ENCODE assay signal across 26 cellular contexts in genomic region chr16:80792031-80792430, GRCh38.
"Had no signal": no experiment of that assay in that cellular context is flagged by ENCODE, and none has a peak within 500 bp of the region (broad histone marks: within the 10 kb centered on the region; RNA-seq: fewer than 3 reads in every experiment).

No MANE protein-coding gene starts in this region.

- H3K27ac ChIP-seq: SK-N-MC, VCaP had no signal

- H3K4me3 ChIP-seq: K562, SK-N-MC had no signal

- H3K4me3 Mint-ChIP-seq: activated CD4-positive, alpha-beta memory T cell treated with anti-CD3 and anti-CD28 coated beads for 36 hours; activated CD4-positive, alpha-beta T cell treated with anti-CD3 and anti-CD28 coated beads, Interleukin-2, amount 10 ng/mL, durations not matched to agents 7 days and 5 days; activated naive CD4-positive, alpha-beta T cell treated with anti-CD3 and anti-CD28 coated beads for 36 hours; activated naive CD8-positive, alpha-beta T cell; activated T-cell treated with anti-CD3 and anti-CD28 coated beads, Interleukin-2, amount 50 U/mL, for 4 hours; activated T-helper 17 cell treated with anti-CD3 and anti-CD28 coated beads, Interleukin-2, amount 50 U/mL, for 72 hours had no signal

- H3K27ac Mint-ChIP-seq: activated CD4-positive, alpha-beta memory T cell treated with anti-CD3 and anti-CD28 coated beads for 36 hours; activated CD4-positive, alpha-beta T cell treated with anti-CD3 and anti-CD28 coated beads, Interleukin-2, amount 10 ng/mL, durations not matched to agents 7 days and 5 days; activated naive CD4-positive, alpha-beta T cell treated with anti-CD3 and anti-CD28 coated beads for 36 hours; activated naive CD8-positive, alpha-beta T cell; activated T-helper 17 cell treated with anti-CD3 and anti-CD28 coated beads, Interleukin-2, amount 50 U/mL, for 72 hours had no signal

- H3K27me3 Mint-ChIP-seq: activated CD4-positive, alpha-beta memory T cell treated with anti-CD3 and anti-CD28 coated beads for 36 hours; activated CD4-positive, alpha-beta T cell treated with anti-CD3 and anti-CD28 coated beads, Interleukin-2, amount 10 ng/mL, durations not matched to agents 7 days and 5 days; activated naive CD8-positive, alpha-beta T cell; activated T-helper 17 cell treated with anti-CD3 and anti-CD28 coated beads, Interleukin-2, amount 50 U/mL, for 72 hours had no signal

- H3K9me3 Mint-ChIP-seq: activated T-helper 17 cell treated with anti-CD3 and anti-CD28 coated beads, Interleukin-2, amount 50 U/mL, for 72 hours had no signal

- H3K36me3 Mint-ChIP-seq: activated naive CD8-positive, alpha-beta T cell had no signal

- DNase-seq: activated CD4-positive, alpha-beta memory T cell treated with anti-CD3 and anti-CD28 coated beads for 36 hours; activated CD4-positive, alpha-beta T cell treated with anti-CD3 and anti-CD28 coated beads, Interleukin-2, amount 10 ng/mL, durations not matched to agents 7 days and 5 days; activated CD4-positive, CD25-positive, alpha-beta regulatory T cell; activated CD8-positive, alpha-beta memory T cell treated with anti-CD3 and anti-CD28 coated beads for 24 hours; activated gamma-delta T cell; activated naive CD4-positive, alpha-beta T cell treated with anti-CD3 and anti-CD28 coated beads for 36 hours; activated T-cell treated with anti-CD3 and anti-CD28 coated beads, Interleukin-2, amount 50 U/mL, for 4 hours; amygdala; central memory CD4-positive, alpha-beta T cell; Karpas-422; MM.1S; NCI-H1105; NCI-H1436; NCI-H1694 treated with DMSO at 0.1 percent for 48 hours; NCI-H2029 treated with DMSO at 0.1 percent for 48 hours; NCI-H446 treated with DMSO at 0.1 percent for 48 hours; NCI-H524 treated with DMSO at 0.1 percent for 48 hours; NCI-H748 treated with DMSO at 0.1 percent for 48 hours; OCI-M1; RPMI8226; T-helper 1 cell had no signal
